In genomic region chr10:70925377-70926214, GRCh38 we compare ENCODE assay signal across 9 cellular contexts. TPM values are rescaled to one million over a fixed set of nuclear protein-coding genes. Genes with fewer than 3 reads are reported as not detected.
DNase-seq lines count a peak whose midpoint lies in the region; ATAC-seq lines count a peak whose summit lies in the region.
"Had no signal": no experiment of that assay in that cellular context is flagged by ENCODE, and none has a peak within 500 bp of the region (broad histone marks: within the 10 kb centered on the region; RNA-seq: fewer than 3 reads in every experiment).

No MANE protein-coding gene starts in this region.

- no peaks in the 10 kb centered on the region for H3K9me2 ChIP-seq in Karpas-422 (replicated peaks; ENCODE audit: insufficient read depth, low read length)

- no peak overlapping the region for H3K4me2 ChIP-seq in Karpas-422 (ENCODE audit: low read depth, low read length, poor library complexity, severe bottlenecking)

- DNase-seq in EH (ENCODE audit: low read depth) (peak; percentile 34), Karpas-422 (peak; percentile 79), dermis blood vessel endothelial cell (peak; percentile 62), memory B cell (ENCODE audit: low spot score in 2 of 2) (peak; percentile 32 to 66), COLO829 (ENCODE audit: low spot score) (no peak)
- DNase-seq in activated CD4-positive, alpha-beta T cell treated with anti-CD3 and anti-CD28 coated beads, Interleukin-2, amount 10 ng/mL, durations not matched to agents 7 days and 5 days = peak; percentile 51
- peak; percentile 81 for DNase-seq in stimulated activated CD8-positive, alpha-beta memory T cell treated with anti-CD3 and anti-CD28 coated beads, Interleukin-4, amount 100 ng/mL, for 48 hours

- no peaks in the 10 kb centered on the region for H3K79me2 ChIP-seq in Karpas-422 (ENCODE audit: low read length)

- H3K4me3 ChIP-seq in Karpas-422 (ENCODE audit: low read length) = no peak overlapping the region
- H3K4me3 ChIP-seq: SK-N-MC had no signal

- H3K27me3 ChIP-seq in Karpas-422 (ENCODE audit: low read length) = no peaks in the 10 kb centered on the region

- POLR2A ChIA-PET in activated CD4-positive, alpha-beta T cell treated with anti-CD3 and anti-CD28 coated beads, Interleukin-2, amount 10 ng/mL, durations not matched to agents 7 days and 5 days (lab: Charles Lee) = no interaction called here

- no peaks in the 10 kb centered on the region for H3K4me1 ChIP-seq in Karpas-422 (ENCODE audit: low read length)

- H3K4me3 Mint-ChIP-seq in activated CD4-positive, alpha-beta T cell treated with anti-CD3 and anti-CD28 coated beads, Interleukin-2, amount 10 ng/mL, durations not matched to agents 7 days and 5 days = no peak overlapping the region
- no peak overlapping the region for H3K4me3 Mint-ChIP-seq in memory B cell

- no peaks in the 10 kb centered on the region for H3K9me3 ChIP-seq in Karpas-422 (ENCODE audit: low read length)

- no peak overlapping the region for H3K9ac ChIP-seq in Karpas-422 (ENCODE audit: low read length)

- H4K20me1 ChIP-seq in Karpas-422 (ENCODE audit: insufficient read depth, low read depth, low read length) = no peaks in the 10 kb centered on the region

- no peaks in the 10 kb centered on the region for H3K36me3 Mint-ChIP-seq in activated CD4-positive, alpha-beta T cell treated with anti-CD3 and anti-CD28 coated beads, Interleukin-2, amount 10 ng/mL, durations not matched to agents 7 days and 5 days (ENCODE audit: low read depth)
- H3K36me3 Mint-ChIP-seq in memory B cell = no peaks in the 10 kb centered on the region

- H3K36me3 ChIP-seq in Karpas-422 (ENCODE audit: insufficient read depth, low read length) = no peaks in the 10 kb centered on the region

- no peak overlapping the region for H2AFZ ChIP-seq in Karpas-422 (ENCODE audit: low read length)

- CTCF ChIA-PET in activated CD4-positive, alpha-beta T cell treated with anti-CD3 and anti-CD28 coated beads, Interleukin-2, amount 10 ng/mL, durations not matched to agents 7 days and 5 days (lab: Charles Lee) = interaction anchor here (0.6 to 3.4 kb wide), 9 partner anchors 15 to 351 kb away, joined by 3 to 12 read pairs (median 3); no protein-coding TSS in a partner anchor

- peaks cover 2% of the 10 kb centered on the region for H3K27me3 Mint-ChIP-seq in activated CD4-positive, alpha-beta T cell treated with anti-CD3 and anti-CD28 coated beads, Interleukin-2, amount 10 ng/mL, durations not matched to agents 7 days and 5 days
- H3K27me3 Mint-ChIP-seq in memory B cell = peaks cover 16% of the 10 kb centered on the region

- H3K27ac ChIP-seq in Karpas-422 (ENCODE audit: low read length) = no peak overlapping the region
- H3K27ac ChIP-seq: SK-N-MC had no signal

- H3K4me1 Mint-ChIP-seq in activated CD4-positive, alpha-beta T cell treated with anti-CD3 and anti-CD28 coated beads, Interleukin-2, amount 10 ng/mL, durations not matched to agents 7 days and 5 days = peaks cover 1% of the 10 kb centered on the region
- H3K4me1 Mint-ChIP-seq in memory B cell = peaks cover 10% of the 10 kb centered on the region

- H3K27ac Mint-ChIP-seq in activated CD4-positive, alpha-beta T cell treated with anti-CD3 and anti-CD28 coated beads, Interleukin-2, amount 10 ng/mL, durations not matched to agents 7 days and 5 days = no peak overlapping the region
- H3K27ac Mint-ChIP-seq in memory B cell = no peak overlapping the region

- ATAC-seq in memory B cell (ENCODE audit: low read depth) (peak; percentile 67), GM18907 (IDR thresholded peaks at IDR 0.05; ENCODE audit: unreplicated experiment) (no peak)

- H3K9me3 Mint-ChIP-seq in activated CD4-positive, alpha-beta T cell treated with anti-CD3 and anti-CD28 coated beads, Interleukin-2, amount 10 ng/mL, durations not matched to agents 7 days and 5 days = no peaks in the 10 kb centered on the region
- H3K9me3 Mint-ChIP-seq in memory B cell = peaks cover 1% of the 10 kb centered on the region

RNA-seq across cellular contexts. Expression of gene PCBD1, which starts 37.2 kb away (rescaled TPM):
- total RNA-seq in Karpas-422 (2014; rRNA removed; shearing (Covaris generic); ENCODE audit: low replicate concordance) = 73.7 and 76.4 TPM in 2 replicates
- 10 to 100 TPM; 21.4 to 21.8 TPM for total RNA-seq in activated CD4-positive, alpha-beta T cell treated with anti-CD3 and anti-CD28 coated beads, Interleukin-2, amount 10 ng/mL, durations not matched to agents 7 days and 5 days
- 57.3 and 93.5 TPM in 2 replicates for total RNA-seq in dermis blood vessel endothelial cell
